Comparison of ENCODE assay signal across 18 cellular contexts in the genomic region with DNA sequence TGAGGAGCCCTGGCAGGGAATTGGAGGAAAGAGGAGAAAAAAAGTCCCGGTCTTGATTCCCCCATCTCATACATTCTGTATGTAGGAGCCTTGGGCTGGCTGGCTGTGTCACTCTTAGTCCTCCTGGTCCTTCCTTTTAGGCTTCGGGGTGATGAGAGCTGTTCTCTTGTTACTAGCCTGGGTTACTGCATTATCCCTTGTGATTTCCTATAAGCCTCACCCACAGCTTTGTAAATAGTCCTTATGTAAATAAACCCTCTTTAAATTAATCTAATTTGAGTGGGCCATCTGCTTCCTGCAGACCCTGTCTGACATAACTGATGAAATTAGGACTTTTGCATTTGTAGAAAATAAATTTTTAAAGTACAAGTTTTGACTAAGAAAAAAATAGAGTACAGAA. TPM values are rescaled to one million over a fixed set of nuclear protein-coding genes. Genes with fewer than 3 reads are reported as not detected.
A peak's percentile ranks its signal among the peaks of the same experiment; 100 is the strongest.
DNase-seq lines count a peak whose midpoint lies in the region; ATAC-seq, FAIRE-seq and TF ChIP-seq lines count a peak whose summit lies in the region.
"Had no signal": no experiment of that assay in that cellular context is flagged by ENCODE, and none has a peak within 500 bp of the region (broad histone marks: within the 10 kb centered on the region; RNA-seq: fewer than 3 reads in every experiment).

No MANE protein-coding gene starts in this region.

- no peak for ATAC-seq in HepG2
- ATAC-seq: activated T-cell treated with anti-CD3 and anti-CD28 coated beads, Interleukin-2, amount 50 U/mL, for 4 hours had no signal

- no peak for TF ChIP-seq POLR2A in HepG2 (IDR thresholded peaks at IDR 0.05; ENCODE audit: insufficient read depth in 1 of 2, low read depth in 2 of 2, low read length in 2 of 2)
- TF ChIP-seq POLR2A in ovary (IDR thresholded peaks at IDR 0.05) = no peak

- H3K4me3 Mint-ChIP-seq in osteocyte (ENCODE audit: unreplicated experiment) = no peak overlapping the region
- H3K4me3 Mint-ChIP-seq: activated T-cell treated with anti-CD3 and anti-CD28 coated beads, Interleukin-2, amount 50 U/mL, for 4 hours had no signal

- H3K36me3 ChIP-seq in OCI-LY7 (ENCODE audit: insufficient read depth, low read length) (peaks cover 42% of the 10 kb centered on the region), mesendoderm (ENCODE audit: control insufficient read depth, insufficient read depth, low read length) (no peaks in the 10 kb centered on the region), HepG2 (replicated peaks in 1 of 2; ENCODE audit: control insufficient read depth in 1 of 2, insufficient read depth in 2 of 2, low read length in 2 of 2) (peaks cover 2 to 24% of the 10 kb centered on the region in 2 experiments; a peak in 4 of 5 replicates), ovary (no peaks in the 10 kb centered on the region)
- H3K36me3 ChIP-seq: HAP-1 had no signal

- H3K23ac ChIP-seq in mesendoderm (ENCODE audit: low read length) = no peak overlapping the region

- peaks cover 8% of the 10 kb centered on the region for H3K79me1 ChIP-seq in mesendoderm (ENCODE audit: low read length)

- CTCF ChIA-PET in OCI-LY7 (lab: Charles Lee; ENCODE audit: unreplicated experiment) (no interaction called here), HepG2 (lab: Yijun Ruan, JAX; ENCODE audit: low intra/inter-chr PET ratio, low total read pairs) (no interaction called here)

- H3K4me1 Mint-ChIP-seq in osteocyte (ENCODE audit: unreplicated experiment) = peaks cover 6% of the 10 kb centered on the region

- H3K36me3 Mint-ChIP-seq in osteocyte (ENCODE audit: unreplicated experiment) = peaks cover 15% of the 10 kb centered on the region

- no peak overlapping the region for H3K27ac Mint-ChIP-seq in osteocyte (ENCODE audit: unreplicated experiment)

- H3K79me2 ChIP-seq in OCI-LY7 (ENCODE audit: insufficient read depth, low read depth, low read length) = peaks cover 62% of the 10 kb centered on the region
- H3K79me2 ChIP-seq in mesendoderm (ENCODE audit: control insufficient read depth, insufficient read depth, low read length) = peaks cover 21% of the 10 kb centered on the region
- H3K79me2 ChIP-seq in HepG2 (ENCODE audit: insufficient read depth, low read length) = peaks cover 48% of the 10 kb centered on the region

- TF ChIP-seq EP300 in HepG2 (IDR thresholded peaks at IDR 0.05; ENCODE audit: low read depth in 2 of 2, low read length in 2 of 2) (no peak), HepG2 (CRISPR knock-in tag; IDR thresholded peaks at IDR 0.05; ENCODE audit: borderline replicate concordance) (no peak), ovary (IDR thresholded peaks at IDR 0.05) (no peak)

- H3K4me2 ChIP-seq in OCI-LY7 (ENCODE audit: low read length) = peak overlapping the region; percentile 24; the same call in 1 of the 2 replicates
- no peak overlapping the region for H3K4me2 ChIP-seq in mesendoderm (ENCODE audit: low read length)
- H3K4me2 ChIP-seq in HepG2 (ENCODE audit: low read depth, low read length) = no peak overlapping the region
- H3K4me2 ChIP-seq: KMS-11 had no signal

- H2BK5ac ChIP-seq in mesendoderm (ENCODE audit: low read length) = no peak overlapping the region

- POLR2A ChIA-PET in OCI-LY7 (lab: Charles Lee) = interaction anchor here (0.7 to 1.0 kb wide), 2 partner anchors 9 to 32 kb away, joined by 3 read pairs; no protein-coding TSS in a partner anchor
- POLR2A ChIA-PET in HepG2 (lab: Yijun Ruan, JAX) = no interaction called here

- no peak overlapping the region for H4K8ac ChIP-seq in mesendoderm (ENCODE audit: low read depth, low read length)

- FAIRE-seq in HepG2 (lab: Jason Lieb, UNC) = no peak
- FAIRE-seq: endothelial cell of umbilical vein had no signal

- H3K27ac ChIP-seq in OCI-LY7 (ENCODE audit: low read depth, low read length, poor library complexity, severe bottlenecking) (no peak overlapping the region), mesendoderm (ENCODE audit: low read depth, low read length) (no peak overlapping the region), HepG2 (ENCODE audit: extremely low read length, insufficient read depth, low read length) (no peak overlapping the region), ovary (no peak overlapping the region)
- H3K27ac ChIP-seq: KMS-11, parathyroid adenoma had no signal

- H2AFZ ChIP-seq in OCI-LY7 (ENCODE audit: low read length) = no peak overlapping the region
- no peak overlapping the region for H2AFZ ChIP-seq in HepG2 (ENCODE audit: low read length)
- H2AFZ ChIP-seq: parathyroid adenoma had no signal

- H3K9me3 Mint-ChIP-seq in osteocyte (ENCODE audit: unreplicated experiment) = peaks cover 12% of the 10 kb centered on the region
- H3K9me3 Mint-ChIP-seq: activated T-cell treated with anti-CD3 and anti-CD28 coated beads, Interleukin-2, amount 50 U/mL, for 4 hours had no signal

- H3K27me3 ChIP-seq in mesendoderm (ENCODE audit: insufficient read depth, low read length, poor library complexity) (no peaks in the 10 kb centered on the region), HepG2 (ENCODE audit: control insufficient read depth in 1 of 2, insufficient read depth in 2 of 2, low read length in 2 of 2) (no peaks in the 10 kb centered on the region), ovary (no peaks in the 10 kb centered on the region)

- no peaks in the 10 kb centered on the region for H3K9me2 ChIP-seq in OCI-LY7 (ENCODE audit: insufficient read depth, low read length)

- no peak for TF ChIP-seq RAD21 in HepG2 (CRISPR knock-in tag; IDR thresholded peaks at IDR 0.05)

- H3K4me1 ChIP-seq in OCI-LY7 (ENCODE audit: insufficient read depth, low read length, poor library complexity, severe bottlenecking) (peaks cover 10% of the 10 kb centered on the region), mesendoderm (ENCODE audit: control insufficient read depth, low read depth, low read length) (peaks cover 2% of the 10 kb centered on the region), HepG2 (ENCODE audit: insufficient read depth, low read length) (no peaks in the 10 kb centered on the region), ovary (ENCODE audit: insufficient read depth) (no peaks in the 10 kb centered on the region)

- no peak overlapping the region for H2AK5ac ChIP-seq in mesendoderm (ENCODE audit: low read length)

- H3K27me3 Mint-ChIP-seq in osteocyte (ENCODE audit: unreplicated experiment) = no peaks in the 10 kb centered on the region

- no peak overlapping the region for H3K4ac ChIP-seq in mesendoderm (ENCODE audit: low read depth, low read length)

- no peak overlapping the region for H2BK15ac ChIP-seq in mesendoderm (replicated peaks; ENCODE audit: low read depth)

- no peak overlapping the region for H2BK120ac ChIP-seq in mesendoderm (ENCODE audit: low read depth, low read length)

- DNase-seq in DMS53 treated with DMSO at 0.1 percent for 48 hours (lab: John Stamatoyannopoulos, UW; ENCODE audit: unreplicated experiment) (peak; percentile 54), NCI-H2081 (lab: John Stamatoyannopoulos, UW) (peak; percentile 40 to 78), OCI-LY7 (ENCODE audit: low spot score) (peak; percentile 8), mesendoderm (peak; percentile 54), osteocyte (ENCODE audit: extremely low spot score, unreplicated experiment) (no peak), cerebellum (ENCODE audit: low spot score) (no peak), HepG2 (ENCODE audit: low spot score) (no peak), ovary (no peak)
- DNase-seq: activated CD4-positive, alpha-beta T cell treated with anti-CD3 and anti-CD28 coated beads, Interleukin-2, amount 50 U/mL, for 1 hour; activated T-cell treated with anti-CD3 and anti-CD28 coated beads, Interleukin-2, amount 50 U/mL, for 4 hours; AML-193; caudate nucleus; midbrain; NCI-H226 had no signal

- no peak overlapping the region for H3K56ac ChIP-seq in mesendoderm (ENCODE audit: low read length)

- intact Hi-C loops in OCI-LY7 (cut with micrococcal nuclease; ENCODE audit: unreplicated experiment) (no loop called here), HepG2 (cut with micrococcal nuclease; ENCODE audit: unreplicated experiment) (no loop called here), ovary (cut with DNase I) (no loop called here)

- no peak overlapping the region for H3K4me3 ChIP-seq in OCI-LY7 (ENCODE audit: low read depth, low read length, poor library complexity, severe bottlenecking)
- no peak overlapping the region for H3K4me3 ChIP-seq in mesendoderm (ENCODE audit: low read length)
- no peak overlapping the region for H3K4me3 ChIP-seq in HepG2 (replicated peaks in 1 of 3; ENCODE audit: insufficient read depth in 1 of 3, low read depth in 2 of 3, low read length in 3 of 3)
- no peak overlapping the region for H3K4me3 ChIP-seq in ovary
- H3K4me3 ChIP-seq: HAP-1 had no signal

- no TSS peak for BruUV-seq in OCI-LY7 (replicated peaks; lab: Mats Ljungman, UMichigan)
- BruUV-seq in HepG2 (replicated peaks; lab: Mats Ljungman, UMichigan) = no TSS peak

- H3K9ac ChIP-seq in mesendoderm (ENCODE audit: low read length) (no peak overlapping the region), HepG2 (ENCODE audit: insufficient read depth, low read depth, low read length) (no peak overlapping the region)
- H3K9ac ChIP-seq: KMS-11, parathyroid adenoma had no signal

- H4K20me1 ChIP-seq in OCI-LY7 (ENCODE audit: insufficient read depth, low read length) (no peaks in the 10 kb centered on the region), HepG2 (ENCODE audit: insufficient read depth, low read length) (0 out of 2 replicates have a peak, but pooled peaks cover 7% of the 10 kb centered on the region)

- in situ Hi-C loops in HepG2 (cut with HindIII; ENCODE audit: extremely low pct_ligation_motif_present, low pct_unique_long_range_greater_than_20kb) = no loop called here

- no CpG with 5 or more reads among the region's 2 CpGs for WGBS in mesendoderm (ENCODE audit: extremely low coverage, insufficient coverage, low lambda C conversion rate)
- 94% methylated on average over 2 of the region's 2 CpGs for WGBS in HepG2 (ENCODE audit: low lambda C conversion rate)
- 65 to 85% (median 79%) methylated on average over 2 of the region's 2 CpGs for WGBS in ovary, 3 donors

- H4K5ac ChIP-seq in mesendoderm (ENCODE audit: low read length) = no peak overlapping the region

- no peak for TF ChIP-seq CTCF in OCI-LY7 (conservative IDR thresholded peaks at IDR 0.05; ENCODE audit: low read length)
- no peak for TF ChIP-seq CTCF in osteocyte (IDR thresholded peaks at IDR 0.05)
- no peak for TF ChIP-seq CTCF in HepG2 (CRISPR knock-in tag; IDR thresholded peaks at IDR 0.05)
- TF ChIP-seq CTCF in ovary (IDR thresholded peaks at IDR 0.05) = no peak

- H3K9me3 ChIP-seq in OCI-LY7 (ENCODE audit: low read length) (peaks cover 3% of the 10 kb centered on the region; the same call in 1 of the 2 replicates), HepG2 (ENCODE audit: low read length) (no peaks in the 10 kb centered on the region; the same call in 1 of the 2 replicates), ovary (no peaks in the 10 kb centered on the region)
- H3K9me3 ChIP-seq: HAP-1 had no signal

- H3K18ac ChIP-seq in mesendoderm (ENCODE audit: low read length) = no peak overlapping the region

RNA-seq across cellular contexts. Expression of a gene that starts 19.2 kb away (rescaled TPM):
- 61.1 and 64.1 TPM in 2 replicates for total RNA-seq in OCI-LY7 (2014; rRNA removed; shearing (Covaris generic))
- total RNA-seq in OCI-LY7 (2022) = 97.8 and 102 TPM in 2 replicates
- polyA plus RNA-seq in mesendoderm (2013, experiment 1 of 2) = 40.7 TPM
- 41.7 TPM for polyA plus RNA-seq in mesendoderm (2013, experiment 2 of 2)
- total RNA-seq in osteocyte = 52.0 and 67.0 TPM in 2 replicates
- total RNA-seq in cerebellum = 184 TPM
- total RNA-seq in HepG2 (2016; rRNA removed; fragmentation: Illumina TruSeq; extraction: Trizol) = 65.8 and 81.5 TPM in 2 replicates
- 16.4 and 16.7 TPM in 2 replicates for total RNA-seq in HepG2 (2016; cell fraction: cytosol; rRNA removed; fragmentation: Illumina TruSeq; extraction: Trizol; ENCODE audit: low read depth)
- total RNA-seq in HepG2 (2016; cell fraction: insoluble cytoplasmic fraction; rRNA removed; fragmentation: Illumina TruSeq; extraction: Trizol) = 66.9 and 77.1 TPM in 2 replicates
- 33.0 and 34.1 TPM in 2 replicates for total RNA-seq in HepG2 (2016; cell fraction: membrane; rRNA removed; fragmentation: Illumina TruSeq; extraction: Trizol)
- 93.6 and 102 TPM in 2 replicates for total RNA-seq in HepG2 (2016; cell fraction: nucleus; rRNA removed; fragmentation: Illumina TruSeq; extraction: Trizol)
- 27.6 and 35.9 TPM in 2 replicates for polyA plus RNA-seq in HepG2 (2011; rRNA removed)
- polyA plus RNA-seq in HepG2 (2011; cell fraction: cytosol; rRNA removed) = 17.1 and 19.6 TPM in 2 replicates
- polyA plus RNA-seq in HepG2 (2011; cell fraction: nucleus; rRNA removed) = 45.6 and 50.3 TPM in 2 replicates
- polyA plus RNA-seq in HepG2 (2012) = 31.7 and 34.0 TPM in 2 replicates
- polyA plus RNA-seq in HepG2 (2016; cell fraction: cytosol; fragmentation: Illumina TruSeq; extraction: Trizol; ENCODE audit: low read depth) = 7.5 and 7.7 TPM in 2 replicates
- 55.5 and 58.0 TPM in 2 replicates for polyA plus RNA-seq in HepG2 (2016; cell fraction: insoluble cytoplasmic fraction; fragmentation: Illumina TruSeq; extraction: Trizol; ENCODE audit: low read depth)
- 14.1 and 16.7 TPM in 2 replicates for polyA plus RNA-seq in HepG2 (2016; cell fraction: membrane; fragmentation: Illumina TruSeq; extraction: Trizol; ENCODE audit: low read depth)
- 101 and 106 TPM in 2 replicates for polyA plus RNA-seq in HepG2 (2016; cell fraction: nucleus; fragmentation: Illumina TruSeq; extraction: Trizol; ENCODE audit: insufficient read depth, low read depth)
- polyA minus RNA-seq in HepG2 (2011; rRNA and poly(A)+ RNA removed; ENCODE audit: low replicate concordance) = 27.7 and 48.7 TPM in 2 replicates
- polyA minus RNA-seq in HepG2 (2011; cell fraction: cytosol; rRNA and poly(A)+ RNA removed) = 21.5 and 25.1 TPM in 2 replicates
- 142 and 152 TPM in 2 replicates for polyA minus RNA-seq in HepG2 (2011; cell fraction: nucleus; rRNA and poly(A)+ RNA removed)
- total RNA-seq in ovary = 10 to 100 TPM; 46.7 to 77.5 (median 48.5) TPM
- polyA plus RNA-seq in ovary = 10 to 100 TPM; 19.4 to 36.4 TPM

RNA-seq across cellular contexts. Expression of a gene that starts 57.4 kb away (rescaled TPM):
- 39.0 and 42.8 TPM in 2 replicates for total RNA-seq in OCI-LY7 (2014; rRNA removed; shearing (Covaris generic))
- total RNA-seq in OCI-LY7 (2022) (30.2 and 31.5 TPM in 2 replicates), osteocyte (13.6 and 16.3 TPM in 2 replicates), cerebellum (26.1 TPM), HepG2 (2016; rRNA removed; fragmentation: Illumina TruSeq; extraction: Trizol) (36.0 and 39.6 TPM in 2 replicates), ovary (10 to 100 TPM; 10.6 to 19.8 (median 12.9) TPM)
- 34.5 TPM for polyA plus RNA-seq in mesendoderm (2013, experiment 1 of 2)
- 35.5 TPM for polyA plus RNA-seq in mesendoderm (2013, experiment 2 of 2)
- 4.6 and 6.3 TPM in 2 replicates for total RNA-seq in HepG2 (2016; cell fraction: cytosol; rRNA removed; fragmentation: Illumina TruSeq; extraction: Trizol; ENCODE audit: low read depth)
- 30.7 and 37.6 TPM in 2 replicates for total RNA-seq in HepG2 (2016; cell fraction: insoluble cytoplasmic fraction; rRNA removed; fragmentation: Illumina TruSeq; extraction: Trizol)
- 11.1 and 13.5 TPM in 2 replicates for total RNA-seq in HepG2 (2016; cell fraction: membrane; rRNA removed; fragmentation: Illumina TruSeq; extraction: Trizol)
- 36.0 and 39.0 TPM in 2 replicates for total RNA-seq in HepG2 (2016; cell fraction: nucleus; rRNA removed; fragmentation: Illumina TruSeq; extraction: Trizol)
- polyA plus RNA-seq in HepG2 (2011; rRNA removed) (15.8 and 17.9 TPM in 2 replicates), ovary (10 to 100 TPM in 1 of 2 donors, 1 to 10 TPM in 1; 9.4 to 20.6 TPM)
- 12.4 and 16.4 TPM in 2 replicates for polyA plus RNA-seq in HepG2 (2011; cell fraction: cytosol; rRNA removed)
- polyA plus RNA-seq in HepG2 (2011; cell fraction: nucleus; rRNA removed) = 8.7 and 9.5 TPM in 2 replicates
- polyA plus RNA-seq in HepG2 (2012) = 15.8 and 19.9 TPM in 2 replicates
- polyA plus RNA-seq in HepG2 (2016; cell fraction: cytosol; fragmentation: Illumina TruSeq; extraction: Trizol; ENCODE audit: low read depth) = 4.4 and 6.7 TPM in 2 replicates
- polyA plus RNA-seq in HepG2 (2016; cell fraction: insoluble cytoplasmic fraction; fragmentation: Illumina TruSeq; extraction: Trizol; ENCODE audit: low read depth) = 40.4 and 43.2 TPM in 2 replicates
- 8.7 and 10.1 TPM in 2 replicates for polyA plus RNA-seq in HepG2 (2016; cell fraction: membrane; fragmentation: Illumina TruSeq; extraction: Trizol; ENCODE audit: low read depth)
- polyA plus RNA-seq in HepG2 (2016; cell fraction: nucleus; fragmentation: Illumina TruSeq; extraction: Trizol; ENCODE audit: insufficient read depth, low read depth) = 49.2 and 51.6 TPM in 2 replicates
- polyA minus RNA-seq in HepG2 (2011; rRNA and poly(A)+ RNA removed; ENCODE audit: low replicate concordance) = 23.5 and 23.6 TPM in 2 replicates
- polyA minus RNA-seq in HepG2 (2011; cell fraction: cytosol; rRNA and poly(A)+ RNA removed) = 10.2 and 14.5 TPM in 2 replicates
- 27.5 and 33.3 TPM in 2 replicates for polyA minus RNA-seq in HepG2 (2011; cell fraction: nucleus; rRNA and poly(A)+ RNA removed)

Comparison
In these comparisons a context has a peak if more than half of its experiments do, and no peak if none do; other contexts are left out.
1. DNase-seq: peak in DMS53 treated with DMSO at 0.1 percent for 48 hours (single experiment), NCI-H2081 (2 of 2), OCI-LY7 (single experiment) and mesendoderm (single experiment); none in osteocyte (single experiment), cerebellum (single experiment), HepG2 (single experiment) and ovary (0 of 5).